Comparison of ENCODE assay signal across 9 cellular contexts in the genomic region with DNA sequence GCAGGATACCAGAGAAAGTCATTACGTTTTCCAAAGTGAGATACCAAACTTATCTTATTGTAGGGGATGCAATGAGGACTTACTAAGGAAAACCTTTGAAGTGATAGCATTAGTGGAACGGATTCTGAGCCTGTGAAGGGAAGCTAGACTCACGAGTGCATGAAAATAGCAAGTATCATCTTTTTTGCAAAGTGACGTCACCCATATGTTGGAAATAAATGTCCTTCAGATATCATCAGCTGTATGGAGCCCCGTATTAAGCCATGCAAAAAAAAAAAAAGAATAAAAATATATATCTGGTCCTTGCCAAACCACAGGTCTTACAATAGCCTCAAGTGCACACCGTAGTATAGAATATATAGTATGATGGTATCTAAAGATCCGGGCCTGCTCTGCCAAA. TPM values are rescaled to one million over a fixed set of nuclear protein-coding genes. Genes with fewer than 3 reads are reported as not detected.
"Had no signal": no experiment of that assay in that cellular context is flagged by ENCODE, and none has a peak within 500 bp of the region (broad histone marks: within the 10 kb centered on the region; RNA-seq: fewer than 3 reads in every experiment).

No MANE protein-coding gene starts in this region.

- FAIRE-seq: HTR-8/SVneo had no signal

- H3K4me3 ChIP-seq: GM23248, HAP-1 had no signal

- H3K36me3 ChIP-seq: HAP-1 had no signal

- H3K27ac ChIP-seq: GM23248, KMS-11 had no signal

- H3K4me2 ChIP-seq: KMS-11 had no signal

- ATAC-seq: HCT116 had no signal

- H2AFZ ChIP-seq: GM23248 had no signal

- H3K9ac ChIP-seq: GM23248, KMS-11 had no signal

- H3K9me3 ChIP-seq: HAP-1 had no signal

- DNase-seq: GM23248, GOT3, H7, KBM-7 had no signal

RNA-seq across cellular contexts. Expression of gene ITM2A, which starts 46.8 kb away (rescaled TPM):
- total RNA-seq: GM23248, HT-29 had no signal
- polyA plus RNA-seq: GM23248 had no signal
